Comparison of ENCODE assay signal across 15 cellular contexts in genomic region chr22:48751539-48752437, GRCh38.
"Had no signal": no experiment of that assay in that cellular context is flagged by ENCODE, and none has a peak within 500 bp of the region (broad histone marks: within the 10 kb centered on the region; RNA-seq: fewer than 3 reads in every experiment).

No MANE protein-coding gene starts in this region.

- H3K27ac Mint-ChIP-seq: activated naive CD8-positive, alpha-beta T cell treated with anti-CD3 and anti-CD28 coated beads for 36 hours; nephron; stimulated activated memory B cell treated with anti-CD40 and anti-IgM and Interleukin-4, amounts not matched to agents 10 μg/mL and 1 μg/mL and 100 μg/mL, for 72 hours; T-helper 2 cell treated with Interferon-gamma antibody and Interleukin-4, amounts not matched to agents 5 μg/mL and 100 μg/mL, for 36 hours had no signal

- H3K4me1 ChIP-seq: breast epithelium, heart left ventricle, left lung, SJCRH30, transverse colon had no signal

- ATAC-seq: heart left ventricle; left lung; stimulated activated memory B cell treated with anti-CD40 and anti-IgM and Interleukin-4, amounts not matched to agents 10 μg/mL and 1 μg/mL and 100 μg/mL, for 72 hours had no signal

- DNase-seq: activated CD4-positive, CD25-positive, alpha-beta regulatory T cell treated with anti-CD3 and anti-CD28 coated beads, Interleukin-2, amount 50 U/mL, for 72 hours; activated gamma-delta T cell; activated naive CD8-positive, alpha-beta T cell treated with anti-CD3 and anti-CD28 coated beads for 36 hours; anterior cingulate cortex; effector CD4-positive, alpha-beta T cell; mesenchymal stem cell; SJCRH30; transverse colon had no signal

- H3K4me3 Mint-ChIP-seq: activated naive CD8-positive, alpha-beta T cell treated with anti-CD3 and anti-CD28 coated beads for 36 hours; nephron; stimulated activated memory B cell treated with anti-CD40 and anti-IgM and Interleukin-4, amounts not matched to agents 10 μg/mL and 1 μg/mL and 100 μg/mL, for 72 hours; T-helper 2 cell treated with Interferon-gamma antibody and Interleukin-4, amounts not matched to agents 5 μg/mL and 100 μg/mL, for 36 hours had no signal

- H3K9me3 ChIP-seq: heart left ventricle, left lung, SJCRH30, transverse colon had no signal

- H3K27ac ChIP-seq: breast epithelium, heart left ventricle, left lung, SJCRH30, transverse colon had no signal

- H3K36me3 ChIP-seq: breast epithelium, heart left ventricle, left lung, SJCRH30, transverse colon had no signal

- H3K4me1 Mint-ChIP-seq: activated naive CD8-positive, alpha-beta T cell treated with anti-CD3 and anti-CD28 coated beads for 36 hours; nephron; stimulated activated memory B cell treated with anti-CD40 and anti-IgM and Interleukin-4, amounts not matched to agents 10 μg/mL and 1 μg/mL and 100 μg/mL, for 72 hours had no signal

- H3K4me3 ChIP-seq: breast epithelium, heart left ventricle, left lung, SJCRH30, smooth muscle cell, transverse colon had no signal

- H3K27me3 ChIP-seq: transverse colon had no signal

- H3K36me3 Mint-ChIP-seq: activated naive CD8-positive, alpha-beta T cell treated with anti-CD3 and anti-CD28 coated beads for 36 hours; stimulated activated memory B cell treated with anti-CD40 and anti-IgM and Interleukin-4, amounts not matched to agents 10 μg/mL and 1 μg/mL and 100 μg/mL, for 72 hours had no signal

- H3K9me3 Mint-ChIP-seq: activated naive CD8-positive, alpha-beta T cell treated with anti-CD3 and anti-CD28 coated beads for 36 hours; nephron; stimulated activated memory B cell treated with anti-CD40 and anti-IgM and Interleukin-4, amounts not matched to agents 10 μg/mL and 1 μg/mL and 100 μg/mL, for 72 hours; T-helper 2 cell treated with Interferon-gamma antibody and Interleukin-4, amounts not matched to agents 5 μg/mL and 100 μg/mL, for 36 hours had no signal
